ENCODE assay signal across 8 cellular contexts in the genomic region with DNA sequence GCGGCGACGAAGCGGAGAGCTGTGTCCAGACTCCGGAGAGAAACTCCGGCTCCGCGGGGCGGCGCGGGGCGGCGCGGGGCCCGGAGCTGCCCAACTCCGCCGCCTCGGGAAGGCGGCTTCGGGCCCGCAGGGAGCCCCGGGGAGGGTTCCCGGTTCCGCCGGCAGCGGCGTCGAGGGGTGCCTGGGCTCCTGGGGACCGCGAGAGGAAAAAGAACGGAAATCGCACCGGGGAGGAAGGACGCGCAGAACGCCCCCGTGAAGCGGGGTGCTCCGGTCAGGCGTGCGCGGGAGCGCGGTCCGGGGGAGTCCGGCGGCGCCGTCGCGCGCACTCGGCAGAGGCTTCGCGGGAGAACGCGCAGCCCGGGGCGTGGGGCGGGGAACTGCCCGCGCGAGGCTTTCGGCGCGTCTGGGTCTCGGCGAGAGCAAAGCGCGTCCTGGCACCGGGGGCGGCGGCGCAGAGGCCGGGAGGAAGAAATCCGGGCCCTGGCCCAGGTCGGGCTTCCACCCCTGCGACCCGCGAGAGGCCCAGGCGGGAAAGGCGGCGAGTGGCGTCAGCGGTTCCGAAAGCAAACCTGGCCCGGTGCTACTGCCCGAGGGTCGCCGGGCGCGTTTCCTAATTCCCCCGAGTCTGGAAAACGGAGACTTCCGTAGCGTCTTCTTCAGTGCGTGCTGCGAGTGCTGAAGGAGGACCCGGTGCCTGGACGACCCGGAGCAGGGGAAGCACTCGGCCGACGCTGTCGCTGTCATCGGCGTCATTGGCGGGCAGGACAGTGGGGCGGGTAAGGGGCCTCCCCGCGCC. TPM values are rescaled to one million over a fixed set of nuclear protein-coding genes. Genes with fewer than 3 reads are reported as not detected.
DNase-seq lines count a peak whose midpoint lies in the region; ATAC-seq and TF ChIP-seq lines count a peak whose summit lies in the region.
"Not testable (repeated sequence)": the region's sequence is repeated elsewhere in the genome, so short reads cannot be mapped to it uniquely, and the experiment has no call there.

No MANE protein-coding gene starts in this region.

- not testable (repeated sequence) for TF ChIP-seq CTCF in IMR-90 (conservative IDR thresholded peaks at IDR 0.05; ENCODE audit: low read depth, low read length); breast epithelium (IDR thresholded peaks at IDR 0.05)

- CTCF ChIA-PET in IMR-90 (lab: Yijun Ruan, JAX); activated CD4-positive, alpha-beta T cell treated with anti-CD3 and anti-CD28 coated beads for 36 hours (lab: Charles Lee): not testable (repeated sequence)

- H4K5ac ChIP-seq in IMR-90 (ENCODE audit: low read depth, low read length), result not testable (repeated sequence)

- not testable (repeated sequence) for H4K91ac ChIP-seq in IMR-90 (ENCODE audit: insufficient read depth, low read depth, low read length)

- not testable (repeated sequence) for H2BK20ac ChIP-seq in IMR-90 (ENCODE audit: low read depth, low read length)

- DNase-seq in COLO668 (lab: John Stamatoyannopoulos, UW; ENCODE audit: unreplicated experiment) (peak; percentile 52), cardiac septum (ENCODE audit: low spot score) (peak; percentile 78), myocyte (ENCODE audit: low read depth) (peak; percentile 34)
- DNase-seq in IMR-90; breast epithelium (ENCODE audit: low spot score in 2 of 2): not testable (repeated sequence)
- peak; percentile 69 for DNase-seq in activated CD4-positive, alpha-beta T cell treated with anti-CD3 and anti-CD28 coated beads for 36 hours
- peak; percentile 22 for DNase-seq in stimulated activated CD4-positive, alpha-beta T cell treated with anti-CD3 and anti-CD28 coated beads, Interleukin-4, amount 100 ng/mL, for 24 hours

- peaks cover 26% of the 10 kb centered on the region for H3K4me1 Mint-ChIP-seq in activated CD4-positive, alpha-beta T cell treated with anti-CD3 and anti-CD28 coated beads for 36 hours

- H3K4me3 Mint-ChIP-seq in activated CD4-positive, alpha-beta T cell treated with anti-CD3 and anti-CD28 coated beads for 36 hours, result peak overlapping the region; percentile 71

- not testable (repeated sequence) for H3K36me3 ChIP-seq in IMR-90 (ENCODE audit: control insufficient read depth, insufficient read depth, low read length); breast epithelium

- H3K56ac ChIP-seq in IMR-90 (ENCODE audit: extremely low read depth, insufficient read depth, low read length), result not testable (repeated sequence)

- peak overlapping the region; percentile 81 for H3K4me2 ChIP-seq in IMR-90 (ENCODE audit: low read depth, low read length)

- not testable (repeated sequence) for H4K20me1 ChIP-seq in IMR-90 (ENCODE audit: insufficient read depth, low read length)

- not testable (repeated sequence) for H3K9me3 Mint-ChIP-seq in activated CD4-positive, alpha-beta T cell treated with anti-CD3 and anti-CD28 coated beads for 36 hours (ENCODE audit: low read depth)

- H4K8ac ChIP-seq in IMR-90 (ENCODE audit: low read depth in 2 of 2, low read length in 2 of 2), result not testable (repeated sequence)

- not testable (repeated sequence) for H2BK15ac ChIP-seq in IMR-90 (ENCODE audit: low read depth, low read length)

- H3K9me3 ChIP-seq in IMR-90 (ENCODE audit: control insufficient read depth, insufficient read depth, low read length); breast epithelium: not testable (repeated sequence)

- 0% methylated on average over 55 of the region's 111 CpGs; no CpG with 5 or more reads in 1 of the 2 experiments for WGBS in IMR-90 (ENCODE audit: extremely low coverage in 2 of 2, insufficient read length in 1 of 2), 2 experiments

- H2AK9ac ChIP-seq in IMR-90 (replicated peaks; ENCODE audit: low read depth, low read length, poor library complexity), result not testable (repeated sequence)

- not testable (repeated sequence) for H3K27ac ChIP-seq in IMR-90 (ENCODE audit: insufficient read depth, low read length); breast epithelium

- H3K4me3 ChIP-seq in IMR-90 (ENCODE audit: insufficient read depth, low read depth, low read length) (peak overlapping the region; percentile 34), breast epithelium (peak overlapping the region; percentile 32 to 71 (median 45))

- H3K23ac ChIP-seq in IMR-90 (ENCODE audit: low read depth, low read length), result not testable (repeated sequence)

- TF ChIP-seq RAD21 in IMR-90 (IDR thresholded peaks at IDR 0.05; ENCODE audit: low read length), result not testable (repeated sequence)

- H2BK5ac ChIP-seq in IMR-90 (ENCODE audit: low read depth, low read length, poor library complexity, severe bottlenecking), result not testable (repeated sequence)

- H3K27ac Mint-ChIP-seq in activated CD4-positive, alpha-beta T cell treated with anti-CD3 and anti-CD28 coated beads for 36 hours, result peak overlapping the region; percentile 25

- H3K4me1 ChIP-seq in IMR-90 (ENCODE audit: control insufficient read depth, insufficient read depth, low read length); breast epithelium: not testable (repeated sequence)

- dilution Hi-C loops in IMR-90 (cut with HindIII; ENCODE audit: low sequenced_read_pairs, unreplicated experiment), result not testable (repeated sequence)

- H3K27me3 ChIP-seq in IMR-90 (ENCODE audit: control insufficient read depth, insufficient read depth, low read length) (peaks cover 47% of the 10 kb centered on the region), breast epithelium (peaks cover 5 to 28% of the 10 kb centered on the region in 2 donors)

- H3K14ac ChIP-seq in IMR-90 (replicated peaks; ENCODE audit: low read depth, low read length), result not testable (repeated sequence)

- POLR2A ChIA-PET in IMR-90 (lab: Charles Lee; ENCODE audit: unreplicated experiment); activated CD4-positive, alpha-beta T cell treated with anti-CD3 and anti-CD28 coated beads for 36 hours (lab: Charles Lee): not testable (repeated sequence)

- TF ChIP-seq POLR2A in IMR-90 (IDR thresholded peaks at IDR 0.05; ENCODE audit: low read depth, low read length); breast epithelium (IDR thresholded peaks at IDR 0.05): not testable (repeated sequence)

- H2BK120ac ChIP-seq in IMR-90 (ENCODE audit: low read depth, low read length), result not testable (repeated sequence)

- H3K9ac ChIP-seq in IMR-90 (ENCODE audit: low read depth, low read length), result not testable (repeated sequence)

- not testable (repeated sequence) for H3K36me3 Mint-ChIP-seq in activated CD4-positive, alpha-beta T cell treated with anti-CD3 and anti-CD28 coated beads for 36 hours (ENCODE audit: low read depth)

- peak; percentile 63 for ATAC-seq in GM21381 (IDR thresholded peaks at IDR 0.05; ENCODE audit: unreplicated experiment)
- ATAC-seq in IMR-90 (ENCODE audit: low read depth), result peak; percentile 61
- ATAC-seq in activated CD4-positive, alpha-beta T cell treated with anti-CD3 and anti-CD28 coated beads for 36 hours, result peak; percentile 83

- not testable (repeated sequence) for H2AK5ac ChIP-seq in IMR-90 (ENCODE audit: low read depth, low read length)

- H3K18ac ChIP-seq in IMR-90 (ENCODE audit: low read depth, low read length), result not testable (repeated sequence)

- not testable (repeated sequence) for H3K79me1 ChIP-seq in IMR-90 (ENCODE audit: low read depth in 1 of 2, low read length in 2 of 2)

- intact Hi-C loops in IMR-90 (cut with micrococcal nuclease); activated CD4-positive, alpha-beta T cell treated with anti-CD3 and anti-CD28 coated beads for 36 hours (cut with DNase I, micrococcal nuclease); breast epithelium (cut with DNase I; ENCODE audit: low total_unique reads); cardiac septum (cut with DNase I): not testable (repeated sequence)

- H3K9me1 ChIP-seq in IMR-90 (ENCODE audit: insufficient read depth, low read length), result not testable (repeated sequence)

- not testable (repeated sequence) for H3K4ac ChIP-seq in IMR-90 (ENCODE audit: low read depth, low read length)

- in situ Hi-C loops in IMR-90 (cut with MboI; ENCODE audit: low sequenced_read_pairs), result not testable (repeated sequence)

- not testable (repeated sequence) for H2AFZ ChIP-seq in IMR-90 (replicated peaks; ENCODE audit: low read length, poor library complexity)

- not testable (repeated sequence) for BruUV-seq in IMR-90 (replicated peaks; lab: Mats Ljungman, UMichigan)

- H3K27me3 Mint-ChIP-seq in activated CD4-positive, alpha-beta T cell treated with anti-CD3 and anti-CD28 coated beads for 36 hours, result peaks cover 41% of the 10 kb centered on the region

RNA-seq across cellular contexts. Expression of a gene that starts 4.5 kb away (rescaled TPM):
- total RNA-seq in IMR-90 (2012; rRNA removed) (0.18 TPM in 1 of 2 replicates, not detected in the other), breast epithelium (under 1 TPM in 2 of 3 donors, not detected in 1; 0.33 to 0.44 TPM), cardiac septum (not detected), myocyte (0.16 and 0.19 TPM in 2 replicates)
- 0.03 and 0.09 TPM in 2 replicates for polyA plus RNA-seq in IMR-90 (2012; rRNA removed)
- 0.07 TPM in 1 of 2 replicates, not detected in the other for polyA plus RNA-seq in IMR-90 (2012; cell fraction: cytosol; rRNA removed)
- polyA plus RNA-seq in IMR-90 (2012; cell fraction: nucleus; rRNA removed; ENCODE audit: low replicate concordance), result 0.32 and 0.52 TPM in 2 replicates
- total RNA-seq in activated CD4-positive, alpha-beta T cell treated with anti-CD3 and anti-CD28 coated beads for 36 hours, result under 1 TPM; 0.16 to 0.19 TPM
- polyA plus RNA-seq in myocyte (2012), result 0.15 TPM
